In genomic region chr19:11387154-11388034, GRCh38 we compare ENCODE assay signal across 20 cellular contexts. TPM values are rescaled to one million over a fixed set of nuclear protein-coding genes. Genes with fewer than 3 reads are reported as not detected.
A peak's percentile ranks its signal among the peaks of the same experiment; 100 is the strongest.
DNase-seq lines count a peak whose midpoint lies in the region; ATAC-seq and TF ChIP-seq lines count a peak whose summit lies in the region.
"Had no signal": no experiment of that assay in that cellular context is flagged by ENCODE, and none has a peak within 500 bp of the region (broad histone marks: within the 10 kb centered on the region; RNA-seq: fewer than 3 reads in every experiment).

No MANE protein-coding gene starts in this region.

- no peaks in the 10 kb centered on the region for H3K9me3 ChIP-seq in A673 (ENCODE audit: low read depth, low read length, poor library complexity, severe bottlenecking)

- peaks cover 13% of the 10 kb centered on the region for H3K4me1 Mint-ChIP-seq in activated naive CD8-positive, alpha-beta T cell treated with anti-CD3 and anti-CD28 coated beads, Interleukin-2, amount 10 ng/mL, durations not matched to agents 7 days and 5 days
- peaks cover 7% of the 10 kb centered on the region for H3K4me1 Mint-ChIP-seq in activated naive CD8-positive, alpha-beta T cell treated with anti-CD3 and anti-CD28 coated beads, Interleukin-2, amount 50 U/mL, for 24 hours

- intact Hi-C loops in A673 (cut with micrococcal nuclease; ENCODE audit: unreplicated experiment): no loop called here
- intact Hi-C loops in cardiac septum (cut with DNase I): no loop called here

- CTCF ChIA-PET in A673 (lab: Charles Lee): no interaction called here

- TF ChIP-seq CTCF in A673 (conservative IDR thresholded peaks at IDR 0.05; ENCODE audit: low read depth, low read length): no peak

- H3K27ac Mint-ChIP-seq in activated naive CD8-positive, alpha-beta T cell treated with anti-CD3 and anti-CD28 coated beads, Interleukin-2, amount 10 ng/mL, durations not matched to agents 7 days and 5 days: no peak overlapping the region
- H3K27ac Mint-ChIP-seq in activated naive CD8-positive, alpha-beta T cell treated with anti-CD3 and anti-CD28 coated beads, Interleukin-2, amount 50 U/mL, for 24 hours: no peak overlapping the region
- H3K27ac Mint-ChIP-seq: nephron progenitor cell had no signal

- H3K36me3 Mint-ChIP-seq in activated naive CD8-positive, alpha-beta T cell treated with anti-CD3 and anti-CD28 coated beads, Interleukin-2, amount 10 ng/mL, durations not matched to agents 7 days and 5 days: no peaks in the 10 kb centered on the region
- H3K36me3 Mint-ChIP-seq in activated naive CD8-positive, alpha-beta T cell treated with anti-CD3 and anti-CD28 coated beads, Interleukin-2, amount 50 U/mL, for 24 hours (ENCODE audit: low read depth): no peaks in the 10 kb centered on the region

- H3K36me3 ChIP-seq in A673 (ENCODE audit: insufficient read depth, low read length, poor library complexity, severe bottlenecking): no peaks in the 10 kb centered on the region

- H3K27me3 Mint-ChIP-seq in activated naive CD8-positive, alpha-beta T cell treated with anti-CD3 and anti-CD28 coated beads, Interleukin-2, amount 10 ng/mL, durations not matched to agents 7 days and 5 days: peaks cover 20% of the 10 kb centered on the region
- peaks cover 8% of the 10 kb centered on the region for H3K27me3 Mint-ChIP-seq in activated naive CD8-positive, alpha-beta T cell treated with anti-CD3 and anti-CD28 coated beads, Interleukin-2, amount 50 U/mL, for 24 hours

- no peak overlapping the region for H3K4me3 Mint-ChIP-seq in activated naive CD8-positive, alpha-beta T cell treated with anti-CD3 and anti-CD28 coated beads, Interleukin-2, amount 10 ng/mL, durations not matched to agents 7 days and 5 days
- H3K4me3 Mint-ChIP-seq in activated naive CD8-positive, alpha-beta T cell treated with anti-CD3 and anti-CD28 coated beads, Interleukin-2, amount 50 U/mL, for 24 hours: no peak overlapping the region
- H3K4me3 Mint-ChIP-seq: activated T-cell treated with anti-CD3 and anti-CD28 coated beads, Interleukin-2, amount 50 U/mL, for 4 hours; nephron progenitor cell had no signal

- no peak overlapping the region for H3K4me3 ChIP-seq in A673 (ENCODE audit: low read depth, low read length, poor library complexity, severe bottlenecking)
- H3K4me3 ChIP-seq: lung had no signal

- ATAC-seq in activated naive CD8-positive, alpha-beta T cell treated with anti-CD3 and anti-CD28 coated beads, Interleukin-2, amount 10 ng/mL, durations not matched to agents 7 days and 5 days (ENCODE audit: low read depth): peak; percentile 66
- no peak for ATAC-seq in activated naive CD8-positive, alpha-beta T cell treated with anti-CD3 and anti-CD28 coated beads, Interleukin-2, amount 50 U/mL, for 24 hours
- ATAC-seq in GM21367 (IDR thresholded peaks at IDR 0.05; ENCODE audit: unreplicated experiment): no peak
- ATAC-seq: activated T-cell treated with anti-CD3 and anti-CD28 coated beads, Interleukin-2, amount 50 U/mL, for 4 hours had no signal

- no peaks in the 10 kb centered on the region for H3K27me3 ChIP-seq in A673 (replicated peaks; ENCODE audit: insufficient read depth, low read depth, low read length, poor library complexity)

- POLR2A ChIA-PET in activated naive CD8-positive, alpha-beta T cell treated with anti-CD3 and anti-CD28 coated beads, Interleukin-2, amount 10 ng/mL, durations not matched to agents 7 days and 5 days (lab: Charles Lee): interaction anchor here (1.5 kb wide), 1 partner anchor 13 kb away, joined by 5 read pairs; the partner anchor contains the start of gene SWSAP1
- POLR2A ChIA-PET in A673 (lab: Charles Lee; ENCODE audit: low non-redundant PET): no interaction called here

- H3K9me3 Mint-ChIP-seq in activated naive CD8-positive, alpha-beta T cell treated with anti-CD3 and anti-CD28 coated beads, Interleukin-2, amount 10 ng/mL, durations not matched to agents 7 days and 5 days: no peaks in the 10 kb centered on the region
- H3K9me3 Mint-ChIP-seq in activated naive CD8-positive, alpha-beta T cell treated with anti-CD3 and anti-CD28 coated beads, Interleukin-2, amount 50 U/mL, for 24 hours: peaks cover 3% of the 10 kb centered on the region

- peaks cover 16% of the 10 kb centered on the region for H3K4me1 ChIP-seq in A673 (ENCODE audit: insufficient read depth, low read length, poor library complexity, severe bottlenecking)

- DNase-seq in activated naive CD8-positive, alpha-beta T cell treated with anti-CD3 and anti-CD28 coated beads, Interleukin-2, amount 10 ng/mL, durations not matched to agents 7 days and 5 days: no peak
- DNase-seq in activated naive CD8-positive, alpha-beta T cell treated with anti-CD3 and anti-CD28 coated beads, Interleukin-2, amount 50 U/mL, for 24 hours: no peak
- peak; percentile 81 for DNase-seq in NOMO-1 treated with DMSO at 0.1 percent for 48 hours (lab: John Stamatoyannopoulos, UW; ENCODE audit: unreplicated experiment)
- peak; percentile 26 for DNase-seq in dermis blood vessel endothelial cell
- no peak for DNase-seq in A673 (ENCODE audit: low spot score)
- DNase-seq in UCSD-AML1 (lab: John Stamatoyannopoulos, UW; ENCODE audit: unreplicated experiment): no peak
- no peak for DNase-seq in cardiac septum (ENCODE audit: low spot score)
- DNase-seq: activated CD4-positive, alpha-beta T cell treated with anti-CD3 and anti-CD28 coated beads, Interleukin-2, amount 50 U/mL, for 48 hours; activated T-cell treated with anti-CD3 and anti-CD28 coated beads, Interleukin-2, amount 50 U/mL, for 4 hours; Caco-2; cerebellar nuclear complex; foreskin melanocyte; NCI-H345; nephron progenitor cell; retina had no signal

- no TSS peak for BruUV-seq in A673 (replicated peaks; lab: Mats Ljungman, UMichigan)

- H3K27ac ChIP-seq in A673 (ENCODE audit: low read depth, low read length, poor library complexity, severe bottlenecking): no peak overlapping the region
- H3K27ac ChIP-seq: RWPE1 had no signal

RNA-seq across cellular contexts. Expression of gene EPOR, which starts 3.3 kb away (rescaled TPM):
- total RNA-seq in activated naive CD8-positive, alpha-beta T cell treated with anti-CD3 and anti-CD28 coated beads, Interleukin-2, amount 10 ng/mL, durations not matched to agents 7 days and 5 days: 1 to 10 TPM; 8.3 to 8.8 TPM
- 6.0 and 8.2 TPM in 2 replicates for total RNA-seq in dermis blood vessel endothelial cell
- 5.3 and 6.0 TPM in 2 replicates for total RNA-seq in A673 (2021)
- total RNA-seq in cardiac septum: 5.6 TPM

RNA-seq across cellular contexts. Expression of gene SWSAP1, which starts 12.9 kb away (rescaled TPM):
- total RNA-seq in activated naive CD8-positive, alpha-beta T cell treated with anti-CD3 and anti-CD28 coated beads, Interleukin-2, amount 10 ng/mL, durations not matched to agents 7 days and 5 days: 1 to 10 TPM; 3.0 to 3.3 TPM
- total RNA-seq in dermis blood vessel endothelial cell (0.79 and 0.85 TPM in 2 replicates), A673 (2021) (2.5 and 3.3 TPM in 2 replicates), cardiac septum (1.3 TPM)

RNA-seq across cellular contexts. Expression of gene RGL3, which starts 31.7 kb away (rescaled TPM):
- total RNA-seq in activated naive CD8-positive, alpha-beta T cell treated with anti-CD3 and anti-CD28 coated beads, Interleukin-2, amount 10 ng/mL, durations not matched to agents 7 days and 5 days: not detected
- total RNA-seq in dermis blood vessel endothelial cell (2.1 and 4.3 TPM in 2 replicates), A673 (2021) (0.28 TPM in 1 of 2 replicates, not detected in the other), cardiac septum (5.8 TPM)
- total RNA-seq: HT1080; T-helper 2 cell treated with Interferon-gamma antibody and Interleukin-4, amounts not matched to agents 100 ng/mL and 5 ng/mL, for 36 hours had no signal

RNA-seq across cellular contexts. Expression of gene PLPPR2, which starts 32.2 kb away (rescaled TPM):
- total RNA-seq in activated naive CD8-positive, alpha-beta T cell treated with anti-CD3 and anti-CD28 coated beads, Interleukin-2, amount 10 ng/mL, durations not matched to agents 7 days and 5 days: 1 to 10 TPM; 5.5 to 6.3 TPM
- 8.7 and 14.1 TPM in 2 replicates for total RNA-seq in dermis blood vessel endothelial cell
- total RNA-seq in A673 (2021): 19.0 and 20.2 TPM in 2 replicates
- 19.3 TPM for total RNA-seq in cardiac septum

RNA-seq across cellular contexts. Expression of gene CCDC159, which starts 41.1 kb away (rescaled TPM):
- 10 to 100 TPM; 36.2 to 40.7 TPM for total RNA-seq in activated naive CD8-positive, alpha-beta T cell treated with anti-CD3 and anti-CD28 coated beads, Interleukin-2, amount 10 ng/mL, durations not matched to agents 7 days and 5 days
- total RNA-seq in dermis blood vessel endothelial cell (7.8 and 10.4 TPM in 2 replicates), A673 (2021) (7.9 and 11.6 TPM in 2 replicates), cardiac septum (24.2 TPM)
- total RNA-seq: HT1080 had no signal

Comparison
In these comparisons a context has a peak if more than half of its experiments do, and no peak if none do; other contexts are left out.
1. DNase-seq: peak in NOMO-1 treated with DMSO at 0.1 percent for 48 hours (single experiment) and dermis blood vessel endothelial cell (single experiment); none in activated naive CD8-positive, alpha-beta T cell treated with anti-CD3 and anti-CD28 coated beads, Interleukin-2, amount 10 ng/mL, durations not matched to agents 7 days and 5 days (single experiment), activated naive CD8-positive, alpha-beta T cell treated with anti-CD3 and anti-CD28 coated beads, Interleukin-2, amount 50 U/mL, for 24 hours (single experiment), A673 (single experiment), UCSD-AML1 (single experiment) and cardiac septum (single experiment).